In the genomic region with DNA sequence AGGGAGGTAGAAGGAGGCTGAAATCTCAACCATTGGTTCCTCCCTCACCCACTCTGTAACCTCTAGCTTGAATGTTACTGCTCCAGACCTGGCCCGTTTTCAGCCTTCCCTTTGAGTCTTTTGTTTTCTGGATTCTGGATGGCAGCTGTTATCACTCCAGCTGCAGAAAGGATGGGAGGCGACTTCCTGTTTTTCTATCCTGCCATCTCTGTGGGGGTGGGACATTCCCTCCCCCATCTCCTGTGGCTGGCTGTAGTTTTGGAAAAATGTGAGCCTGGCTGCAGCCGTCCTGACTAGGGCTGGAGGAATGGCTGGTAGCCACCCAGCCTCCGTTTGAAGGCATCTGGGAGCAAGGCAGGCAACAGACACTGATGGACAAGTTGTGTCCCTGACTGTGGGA, we compare ENCODE assay signal across 10 cellular contexts. TPM values are rescaled to one million over a fixed set of nuclear protein-coding genes. Genes with fewer than 3 reads are reported as not detected.
A peak's percentile ranks its signal among the peaks of the same experiment; 100 is the strongest.
DNase-seq lines count a peak whose midpoint lies in the region; ATAC-seq and TF ChIP-seq lines count a peak whose summit lies in the region.
"Had no signal": no experiment of that assay in that cellular context is flagged by ENCODE, and none has a peak within 500 bp of the region (broad histone marks: within the 10 kb centered on the region; RNA-seq: fewer than 3 reads in every experiment).

No MANE protein-coding gene starts in this region.

- WGBS in sigmoid colon, 2 donors = 71 to 78% methylated on average over 4 of the region's 4 CpGs

- no peaks in the 10 kb centered on the region for H3K27me3 ChIP-seq in sigmoid colon

- peak; percentile 75 for DNase-seq in GM03348 (ENCODE audit: low spot score)
- peak; percentile 60 for DNase-seq in OCI-M1 (lab: John Stamatoyannopoulos, UW)
- DNase-seq in foreskin fibroblast = peak; percentile 61 to 82
- peak; percentile 81 for DNase-seq in sigmoid colon
- no peak for DNase-seq in GM20000 (ENCODE audit: low spot score)
- DNase-seq in T-helper 2 cell = no peak
- DNase-seq: NCI-H446 had no signal

- no peaks in the 10 kb centered on the region for H3K36me3 ChIP-seq in sigmoid colon
- H3K36me3 ChIP-seq: HAP-1 had no signal

- TF ChIP-seq POLR2A in sigmoid colon (IDR thresholded peaks at IDR 0.05) = no peak

- no peaks in the 10 kb centered on the region for H3K9me3 ChIP-seq in sigmoid colon
- H3K9me3 ChIP-seq: HAP-1, mucosa of descending colon had no signal

- H3K4me3 ChIP-seq in foreskin fibroblast (ENCODE audit: low read depth in 1 of 2, low read length in 2 of 2) (no peak overlapping the region), sigmoid colon (no peak overlapping the region)
- H3K4me3 ChIP-seq: HAP-1, mucosa of descending colon had no signal

- H3K27ac ChIP-seq in sigmoid colon = peak overlapping the region in 2 of 4 donors; percentile 23 to 33

- H3K4me1 ChIP-seq in sigmoid colon = peaks cover 0 to 16% (median 7%) of the 10 kb centered on the region in 4 donors

- TF ChIP-seq CTCF in foreskin fibroblast (IDR thresholded peaks at IDR 0.05; ENCODE audit: low read depth, low read length) (no peak), sigmoid colon (IDR thresholded peaks at IDR 0.05) (no peak), GM20000 (IDR thresholded peaks at IDR 0.05; ENCODE audit: extremely low read depth, missing control alignments) (no peak)

- intact Hi-C loops in sigmoid colon (cut with DNase I) = loop anchor here (5.0 to 10.0 kb wide), 2 partner anchors 84 to 94 kb away; no protein-coding TSS in a partner anchor

- ATAC-seq in GM18861 (IDR thresholded peaks at IDR 0.05; ENCODE audit: unreplicated experiment) = no peak
- ATAC-seq: mucosa of descending colon had no signal

- TF ChIP-seq EP300 in sigmoid colon (IDR thresholded peaks at IDR 0.05) = no peak

RNA-seq across cellular contexts. Expression of gene PPFIBP1, which starts 2.9 kb away (rescaled TPM):
- total RNA-seq in sigmoid colon = 100 to 1,000 TPM in 1 of 4 donors, 10 to 100 TPM in 3; 65.3 to 101 (median 75.9) TPM
- 10 to 100 TPM in 2 of 3 donors, 1 to 10 TPM in 1; 5.5 to 18.6 (median 14.0) TPM for polyA plus RNA-seq in sigmoid colon

Comparison
In these comparisons a context has a peak if more than half of its experiments do, and no peak if none do; other contexts are left out.
1. DNase-seq: peak in GM03348 (single experiment), OCI-M1 (single experiment), foreskin fibroblast (2 of 2) and sigmoid colon (single experiment); none in GM20000 (single experiment) and T-helper 2 cell (0 of 5).